Comparison of ENCODE assay signal across 1 cellular context in the genomic region with DNA sequence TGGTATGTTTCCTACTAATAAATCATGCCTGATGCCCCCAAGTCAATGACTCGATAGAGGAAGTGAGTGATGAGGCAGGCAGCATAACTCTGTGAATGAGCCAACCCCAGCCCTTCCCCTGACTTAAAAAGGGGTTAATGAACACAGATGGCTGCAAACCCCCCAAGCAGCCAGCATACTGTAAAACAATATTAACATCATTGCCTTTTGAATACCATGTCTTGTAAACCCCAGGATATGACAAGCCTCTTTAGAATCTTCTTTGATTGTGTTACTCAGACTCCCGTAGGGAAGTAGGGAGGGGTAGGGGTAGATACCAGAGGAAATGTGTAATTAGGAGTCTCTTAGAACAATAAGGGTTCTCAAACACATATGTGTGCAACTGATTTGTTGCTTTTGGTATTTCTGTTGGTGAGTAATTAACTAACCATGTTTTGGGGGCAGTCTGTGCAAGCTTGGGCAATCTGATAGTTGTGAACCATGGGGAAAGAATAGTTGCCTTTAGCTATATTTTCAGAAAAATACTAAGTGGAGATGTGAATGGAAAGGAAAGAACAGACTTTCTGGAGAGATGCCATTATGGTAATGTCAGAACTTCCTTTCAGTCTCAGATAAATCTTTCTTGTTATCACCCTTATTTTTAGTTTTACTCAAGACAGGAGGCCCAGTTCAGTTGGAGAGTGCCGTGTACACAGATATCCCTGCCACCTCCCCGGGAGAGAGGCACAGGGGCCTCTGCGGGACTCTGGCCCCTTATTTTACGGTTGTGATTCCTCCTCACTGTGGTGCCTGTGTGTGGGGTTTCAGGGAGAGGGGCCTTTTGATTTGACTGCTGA.
TF ChIP-seq lines count a peak whose summit lies in the region.

No MANE protein-coding gene starts in this region.

TF ChIP-seq in endothelial cell of umbilical vein, 7 proteins besides CTCF, POLR2A, EP300 and RAD21 (continued from another document):
- TF ChIP-seq GATA2 (IDR thresholded peaks at IDR 0.05; ENCODE audit: insufficient read depth, insufficient read length, low read depth, low read length) (peak; percentile 80), FOS (IDR thresholded peaks at IDR 0.05; ENCODE audit: borderline replicate concordance, insufficient read depth, low read length) (peak; percentile 99)
